1 cellular context compared by ENCODE assay signal in genomic region chr16:69725480-69726312, GRCh38.
TF ChIP-seq lines count a peak whose summit lies in the region.

No MANE protein-coding gene starts in this region.

TF ChIP-seq in K562, 482 proteins besides CTCF, POLR2A, EP300 and RAD21 (continues in another document):
- TF ChIP-seq HNRNPL (IDR thresholded peaks at IDR 0.05; ENCODE audit: low read depth, low read length) (no peak; the same call in 1 of the 2 replicates), CREB3 (tag; conservative IDR thresholded peaks at IDR 0.05; ENCODE audit: low read depth) (no peak), HMBOX1 (IDR thresholded peaks at IDR 0.05) (0 out of 2 replicates have a peak, but pooled peaks have one; percentile 12), BRD4 (IDR thresholded peaks at IDR 0.05) (no peak), ZNF589 (CRISPR knock-in tag; IDR thresholded peaks at IDR 0.05; ENCODE audit: low read depth) (peak; percentile 54; the same call in 1 of the 2 replicates), ARNT (IDR thresholded peaks at IDR 0.05) (peak in 1 of 2 experiments; percentile 38; a peak in 1 of 4 replicates), HMGXB4 (CRISPR knock-in tag; IDR thresholded peaks at IDR 0.05) (no peak), CHD7 (IDR thresholded peaks at IDR 0.05; ENCODE audit: low read depth, low read length) (no peak), IRF1 (CRISPR knock-in tag; IDR thresholded peaks at IDR 0.05; ENCODE audit: borderline replicate concordance) (no peak), BRF2 (IDR thresholded peaks at IDR 0.05; ENCODE audit: borderline replicate concordance, insufficient read depth, insufficient read length) (no peak), ZNF263 (CRISPR knock-in tag; IDR thresholded peaks at IDR 0.05; ENCODE audit: borderline replicate concordance) (no peak), E2F8 (IDR thresholded peaks at IDR 0.05; ENCODE audit: low read depth, partially characterized antibody) (peak; percentile 16), PHF21A (IDR thresholded peaks at IDR 0.05; ENCODE audit: borderline replicate concordance, low read depth) (no peak), HCFC1 (IDR thresholded peaks at IDR 0.05; ENCODE audit: low read depth, low read length) (no peak), ZBTB43 (CRISPR knock-in tag; IDR thresholded peaks at IDR 0.05) (peak; percentile 68; the same call in 1 of the 2 replicates), NFIC (IDR thresholded peaks at IDR 0.05) (no peak), GTF3C2 (IDR thresholded peaks at IDR 0.05; ENCODE audit: borderline replicate concordance, extremely low read depth, insufficient read length) (no peak), LEF1 (IDR thresholded peaks at IDR 0.05) (0 out of 2 replicates have a peak, but pooled peaks have one; percentile 17), KHSRP (IDR thresholded peaks at IDR 0.05) (no peak), ZNF23 (CRISPR knock-in tag; IDR thresholded peaks at IDR 0.05) (no peak), EP400 (IDR thresholded peaks at IDR 0.05) (no peak), CBX5 (IDR thresholded peaks at IDR 0.05; ENCODE audit: borderline replicate concordance, low read depth) (no peak), MCM2 (IDR thresholded peaks at IDR 0.05; ENCODE audit: low read depth) (no peak), NR1H2 (CRISPR knock-in tag; IDR thresholded peaks at IDR 0.05) (no peak), FOXK2 (conservative IDR thresholded peaks at IDR 0.05 in 1 of 2, IDR thresholded peaks at IDR 0.05 in 1 of 2; ENCODE audit: low read depth in 2 of 2) (no peak), SAP30 (IDR thresholded peaks at IDR 0.05; ENCODE audit: borderline replicate concordance, insufficient read depth, low read depth, low read length, poor library complexity, severe bottlenecking) (no peak)
